Comparison of ENCODE assay signal across 18 cellular contexts in genomic region chr13:50203256-50204083, GRCh38.
DNase-seq lines count a peak whose midpoint lies in the region; ATAC-seq, FAIRE-seq and TF ChIP-seq lines count a peak whose summit lies in the region.
"Had no signal": no experiment of that assay in that cellular context is flagged by ENCODE, and none has a peak within 500 bp of the region (broad histone marks: within the 10 kb centered on the region; RNA-seq: fewer than 3 reads in every experiment).

No MANE protein-coding gene starts in this region.

- DNase-seq in SK-N-SH (no peak), NCI-H2171 (lab: John Stamatoyannopoulos, UW) (peak; percentile 91), K562 (ENCODE audit: extremely low read depth in 1 of 4, low spot score in 3 of 4) (no peak), neural progenitor cell (ENCODE audit: low spot score) (no peak)
- DNase-seq: BE2C; DMS79 treated with DMSO at 0.1 percent for 48 hours; H7; Karpas-422; MV-4-11; NCI-H1105 treated with DMSO at 0.1 percent for 48 hours; NCI-H187 treated with DMSO at 0.1 percent for 48 hours; NK-92 treated with Interleukin-12 subunit alpha and Interleukin-12 subunit beta, amount 100 ng/mL, for 24 hours; SJCRH30 had no signal

- H3K4me1 Mint-ChIP-seq in neural progenitor cell, result peaks cover 13% of the 10 kb centered on the region

- H4K20me1 ChIP-seq in SK-N-SH (ENCODE audit: insufficient read depth) (no peaks in the 10 kb centered on the region), K562 (replicated peaks; ENCODE audit: control insufficient read depth, insufficient read depth, low read length) (no peaks in the 10 kb centered on the region), neural progenitor cell (ENCODE audit: low read depth) (no peaks in the 10 kb centered on the region)

- CTCF ChIA-PET in SK-N-SH (lab: Yijun Ruan, JAX) (no interaction called here), K562 (lab: Yijun Ruan, JAX; ENCODE audit: low intra/inter-chr PET ratio) (no interaction called here)

- H3K9me3 ChIP-seq in SK-N-SH (no peaks in the 10 kb centered on the region), K562 (replicated peaks; ENCODE audit: control insufficient read depth, insufficient read depth, low read depth, low read length) (no peaks in the 10 kb centered on the region), neural progenitor cell (ENCODE audit: low read depth) (no peaks in the 10 kb centered on the region)
- H3K9me3 ChIP-seq: BE2C, SJCRH30 had no signal

- H3K79me2 ChIP-seq in SK-N-SH (ENCODE audit: insufficient read depth) (no peaks in the 10 kb centered on the region), K562 (ENCODE audit: control insufficient read depth, insufficient read depth, low read length) (peaks cover 30% of the 10 kb centered on the region), neural progenitor cell (ENCODE audit: low read depth) (peaks cover 4% of the 10 kb centered on the region)

- H3K36me3 Mint-ChIP-seq in neural progenitor cell, result no peaks in the 10 kb centered on the region
- H3K36me3 Mint-ChIP-seq: IgD-negative memory B cell had no signal

- H3F3A ChIP-seq in SK-N-SH (replicated peaks; ENCODE audit: insufficient read depth) (no peaks in the 10 kb centered on the region), neural progenitor cell (ENCODE audit: low read depth) (no peaks in the 10 kb centered on the region)

- no peak for TF ChIP-seq POLR2A in K562 (conservative IDR thresholded peaks at IDR 0.05)

- in situ Hi-C loops in K562 (cut with MboI), result no loop called here

- no peak for FAIRE-seq in K562 (lab: Jason Lieb, UNC)
- FAIRE-seq: GM12878 had no signal

- no peak for TF ChIP-seq RAD21 in SK-N-SH (IDR thresholded peaks at IDR 0.05; ENCODE audit: low read length)
- TF ChIP-seq RAD21 in K562 (CRISPR knock-in tag; conservative IDR thresholded peaks at IDR 0.05 in 1 of 2, IDR thresholded peaks at IDR 0.05 in 1 of 2), result no peak

- no peak overlapping the region for H3K4me3 Mint-ChIP-seq in neural progenitor cell
- H3K4me3 Mint-ChIP-seq: IgD-negative memory B cell had no signal

- H3K9ac ChIP-seq in SK-N-SH (no peak overlapping the region), K562 (ENCODE audit: insufficient read depth in 1 of 2, low read depth in 2 of 2, low read length in 2 of 2) (no peak overlapping the region), neural progenitor cell (no peak overlapping the region)

- H3K27me3 ChIP-seq in SK-N-SH (ENCODE audit: insufficient read depth), result no peaks in the 10 kb centered on the region
- no peaks in the 10 kb centered on the region for H3K27me3 ChIP-seq in K562 (ENCODE audit: control insufficient read depth in 2 of 2, insufficient read depth in 2 of 2, low read length in 2 of 2)
- no peaks in the 10 kb centered on the region for H3K27me3 ChIP-seq in neural progenitor cell
- H3K27me3 ChIP-seq: BE2C, SJCRH30 had no signal

- TF ChIP-seq EP300 in SK-N-SH (IDR thresholded peaks at IDR 0.05; ENCODE audit: borderline replicate concordance in 1 of 2, low read depth in 1 of 2, low read length in 1 of 2), result no peak
- no peak for TF ChIP-seq EP300 in K562 (IDR thresholded peaks at IDR 0.05; ENCODE audit: low read length)

- H3K27ac Mint-ChIP-seq in neural progenitor cell, result no peak overlapping the region
- H3K27ac Mint-ChIP-seq: IgD-negative memory B cell had no signal

- 82% methylated on average over 2 of the region's 2 CpGs for WGBS in SK-N-SH (ENCODE audit: low lambda C conversion rate)
- 14% methylated on average over 2 of the region's 2 CpGs for WGBS in K562 (ENCODE audit: insufficient coverage, low coverage, missing lambda C conversion rate)

- no peaks in the 10 kb centered on the region for H3K9me2 ChIP-seq in SK-N-SH

- ATAC-seq in SK-N-SH treated with all-trans-retinoic acid at 6 μM for 48 hours (no peak), K562 (no peak), HG02840 (IDR thresholded peaks at IDR 0.05; ENCODE audit: low FRiP score, unreplicated experiment) (no peak), HG03097 (IDR thresholded peaks at IDR 0.05; ENCODE audit: low FRiP score, unreplicated experiment) (no peak)
- ATAC-seq: GM12878 had no signal

- H2AFZ ChIP-seq in SK-N-SH (ENCODE audit: low read depth), result no peak overlapping the region
- no peak overlapping the region for H2AFZ ChIP-seq in K562 (ENCODE audit: low read depth, low read length)
- H2AFZ ChIP-seq in neural progenitor cell (replicated peaks), result no peak overlapping the region

- BruUV-seq in K562 (replicated peaks; lab: Mats Ljungman, UMichigan), result no TSS peak

- H3K4me3 ChIP-seq in SK-N-SH (ENCODE audit: low read depth in 2 of 2, low read length in 1 of 2) (no peak overlapping the region), K562 (no peak overlapping the region), neural progenitor cell (no peak overlapping the region)
- H3K4me3 ChIP-seq: GM12878, SJCRH30 had no signal

- H3K27ac ChIP-seq in SK-N-SH (ENCODE audit: low read depth in 2 of 2, low read length in 1 of 2) (no peak overlapping the region), K562 (ENCODE audit: extremely low read depth, low read depth, low read length) (no peak overlapping the region), neural progenitor cell (no peak overlapping the region)
- H3K27ac ChIP-seq: SJCRH30 had no signal

- H3K36me3 ChIP-seq in SK-N-SH (replicated peaks in 1 of 2; ENCODE audit: control insufficient read depth in 1 of 2, insufficient read depth in 2 of 2, low read length in 1 of 2), result no peaks in the 10 kb centered on the region
- H3K36me3 ChIP-seq in K562 (ENCODE audit: control insufficient read depth, insufficient read depth, low read length), result no peaks in the 10 kb centered on the region; the same call in 2 of the 3 replicates
- no peaks in the 10 kb centered on the region for H3K36me3 ChIP-seq in neural progenitor cell
- H3K36me3 ChIP-seq: BE2C, SJCRH30 had no signal

- H3K9me3 Mint-ChIP-seq in neural progenitor cell, result no peaks in the 10 kb centered on the region
- H3K9me3 Mint-ChIP-seq: IgD-negative memory B cell had no signal

- no peak for TF ChIP-seq CTCF in SK-N-SH (IDR thresholded peaks at IDR 0.05)
- TF ChIP-seq CTCF in K562 (IDR thresholded peaks at IDR 0.05 in 2 of 3, conservative IDR thresholded peaks at IDR 0.05 in 1 of 3; ENCODE audit: insufficient read depth in 2 of 3, low read depth in 1 of 3, low read length in 3 of 3), result no peak
- no peak for TF ChIP-seq CTCF in neural progenitor cell (IDR thresholded peaks at IDR 0.05)

- H3K27me3 Mint-ChIP-seq in neural progenitor cell (ENCODE audit: insufficient read depth, low read depth), result no peaks in the 10 kb centered on the region

- intact Hi-C loops in K562 (cut with micrococcal nuclease), result loop anchor here (10.0 kb wide), 1 partner anchor 711 kb away; no protein-coding TSS in a partner anchor

- H3K9me1 ChIP-seq in K562 (ENCODE audit: control insufficient read depth, insufficient read depth, low read length), result peaks cover 2% of the 10 kb centered on the region

- peaks cover 4 to 19% of the 10 kb centered on the region in 2 experiments; a peak in 2 of 4 replicates for H3K4me1 ChIP-seq in SK-N-SH (ENCODE audit: control insufficient read depth in 1 of 2, insufficient read depth in 2 of 2, low read depth in 1 of 2, low read length in 1 of 2)
- peaks cover 12 to 29% of the 10 kb centered on the region in 2 experiments for H3K4me1 ChIP-seq in K562 (replicated peaks in 1 of 2; ENCODE audit: control insufficient read depth in 2 of 2, insufficient read depth in 2 of 2, low read length in 2 of 2)
- peaks cover 7% of the 10 kb centered on the region for H3K4me1 ChIP-seq in neural progenitor cell
- H3K4me1 ChIP-seq: SJCRH30 had no signal

- POLR2A ChIA-PET in SK-N-SH (lab: Yijun Ruan, JAX), result no interaction called here
- POLR2A ChIA-PET in K562 (lab: Yijun Ruan, JAX), result interaction anchor here (0.6 to 0.9 kb wide), 2 partner anchors 19 to 77 kb away, joined by 3 read pairs; no protein-coding TSS in a partner anchor

- H3K4me2 ChIP-seq in SK-N-SH (no peak overlapping the region), K562 (ENCODE audit: insufficient read depth, low read length) (no peak overlapping the region), neural progenitor cell (peak overlapping the region; percentile 10)

TF ChIP-seq in SK-N-SH, 30 proteins besides CTCF, POLR2A, EP300 and RAD21:
- no peak for TF ChIP-seq FOSL2 (IDR thresholded peaks at IDR 0.05; ENCODE audit: borderline replicate concordance, low read depth)
- TF ChIP-seq GATA2 (CRISPR knock-in tag; IDR thresholded peaks at IDR 0.05), result peak; percentile 36; the same call in 1 of the 2 replicates

TF ChIP-seq in SK-N-SH treated with all-trans-retinoic acid at 6 μM for 48 hours, 23 proteins besides CTCF, POLR2A, EP300 and RAD21 (continues in another document):
- TF ChIP-seq ZNF70 (CRISPR knock-in tag; IDR thresholded peaks at IDR 0.05) (no peak), ZC3H10 (CRISPR knock-in tag; IDR thresholded peaks at IDR 0.05) (no peak)

TF ChIP-seq in K562, 482 proteins besides CTCF, POLR2A, EP300 and RAD21 (continues in another document):
- TF ChIP-seq ZNF212 (CRISPR knock-in tag; IDR thresholded peaks at IDR 0.05), result no peak
- TF ChIP-seq, protein P1, sequence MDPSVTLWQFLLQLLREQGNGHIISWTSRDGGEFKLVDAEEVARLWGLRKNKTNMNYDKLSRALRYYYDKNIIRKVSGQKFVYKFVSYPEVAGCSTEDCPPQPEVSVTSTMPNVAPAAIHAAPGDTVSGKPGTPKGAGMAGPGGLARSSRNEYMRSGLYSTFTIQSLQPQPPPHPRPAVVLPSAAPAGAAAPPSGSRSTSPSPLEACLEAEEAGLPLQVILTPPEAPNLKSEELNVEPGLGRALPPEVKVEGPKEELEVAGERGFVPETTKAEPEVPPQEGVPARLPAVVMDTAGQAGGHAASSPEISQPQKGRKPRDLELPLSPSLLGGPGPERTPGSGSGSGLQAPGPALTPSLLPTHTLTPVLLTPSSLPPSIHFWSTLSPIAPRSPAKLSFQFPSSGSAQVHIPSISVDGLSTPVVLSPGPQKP (CRISPR knock-in tag; IDR thresholded peaks at IDR 0.05), result no peak
- TF ChIP-seq ZNF263 (CRISPR knock-in tag; IDR thresholded peaks at IDR 0.05; ENCODE audit: borderline replicate concordance), result no peak
- no peak for TF ChIP-seq U2AF2 (optimal IDR thresholded peaks at IDR 0.05; ENCODE audit: low read depth, low read length)
- TF ChIP-seq JUN (IDR thresholded peaks at IDR 0.05; ENCODE audit: borderline replicate concordance, low read depth, low read length), result no peak
- no peak for TF ChIP-seq JUN (CRISPR knock-in tag; IDR thresholded peaks at IDR 0.05; ENCODE audit: borderline replicate concordance)
- peak; percentile 26 for TF ChIP-seq MEIS2 (IDR thresholded peaks at IDR 0.05; ENCODE audit: partially characterized antibody)

Comparison
In these comparisons a context has a peak if more than half of its experiments do, and no peak if none do; other contexts are left out.
1. Of the 27 proteins assayed by ChIP-seq in both K562 and SK-N-SH: peak only in K562: none; only in SK-N-SH: GATA2; in both: none; in neither: 25; mixed calls (peak in some experiments, not most) for 1.